In the genomic region with DNA sequence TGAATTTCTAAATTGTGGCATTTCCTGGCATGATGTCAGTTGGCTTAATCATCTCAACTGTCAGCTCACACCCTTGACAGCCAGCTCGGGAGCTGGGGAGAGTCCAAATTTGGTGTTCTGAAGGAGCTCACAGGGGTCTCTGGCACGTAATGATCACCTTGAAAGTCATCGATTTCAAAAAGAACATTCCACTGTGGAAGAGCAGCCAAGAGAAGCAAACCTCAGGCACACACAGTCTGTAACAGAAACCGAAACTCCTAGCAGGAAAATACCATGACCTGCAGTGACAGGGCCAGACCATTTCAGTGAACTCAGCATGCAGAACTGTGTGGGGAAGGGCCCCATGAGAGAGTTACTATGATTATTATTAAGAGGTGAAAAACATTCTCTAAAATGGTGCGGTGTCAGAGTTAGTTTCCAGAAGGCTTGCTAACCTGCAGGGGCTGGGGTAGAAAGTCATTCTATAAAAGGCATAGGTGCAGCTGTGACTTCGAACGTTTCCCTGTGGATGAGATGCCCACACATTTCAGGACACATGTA, we compare ENCODE assay signal across 8 cellular contexts. TPM values are rescaled to one million over a fixed set of nuclear protein-coding genes. Genes with fewer than 3 reads are reported as not detected.
DNase-seq lines count a peak whose midpoint lies in the region; ATAC-seq lines count a peak whose summit lies in the region.

No MANE protein-coding gene starts in this region.

- peak overlapping the region; percentile 65 to 95 (median 70) for H3K27ac Mint-ChIP-seq in IgD-negative memory B cell
- H3K27ac Mint-ChIP-seq in activated T-cell treated with anti-CD3 and anti-CD28 coated beads, Interleukin-2, amount 50 U/mL, for 72 hours: peak overlapping the region; percentile 100

- no peaks in the 10 kb centered on the region for H3K9me3 Mint-ChIP-seq in IgD-negative memory B cell
- H3K9me3 Mint-ChIP-seq in activated T-cell treated with anti-CD3 and anti-CD28 coated beads, Interleukin-2, amount 50 U/mL, for 72 hours: no peaks in the 10 kb centered on the region

- peak overlapping the region in 3 of 4 donors; percentile 69 to 91 (median 84) for H3K4me3 Mint-ChIP-seq in IgD-negative memory B cell
- peak overlapping the region; percentile 46 to 75 for H3K4me3 Mint-ChIP-seq in activated T-cell treated with anti-CD3 and anti-CD28 coated beads, Interleukin-2, amount 50 U/mL, for 72 hours

- ATAC-seq in GM21528 (IDR thresholded peaks at IDR 0.05; ENCODE audit: low FRiP score, unreplicated experiment): peak; percentile 73
- peak; percentile 59 to 60 for ATAC-seq in activated T-cell treated with anti-CD3 and anti-CD28 coated beads, Interleukin-2, amount 50 U/mL, for 72 hours (replicated peaks in 1 of 2)

- peak overlapping the region in 20 of 21 experiments; percentile 23 to 96 (median 79) for H3K27ac ChIP-seq in skin epidermis

- H3K27me3 Mint-ChIP-seq in IgD-negative memory B cell: no peaks in the 10 kb centered on the region
- no peaks in the 10 kb centered on the region for H3K27me3 Mint-ChIP-seq in activated T-cell treated with anti-CD3 and anti-CD28 coated beads, Interleukin-2, amount 50 U/mL, for 72 hours (ENCODE audit: low read depth)

- DNase-seq in EH (ENCODE audit: low read depth) (peak; percentile 67), globus pallidus (ENCODE audit: low spot score) (peak; percentile 29), foreskin melanocyte (no peak), KG1 (lab: John Stamatoyannopoulos, UW) (no peak)
- DNase-seq in activated T-cell treated with anti-CD3 and anti-CD28 coated beads, Interleukin-2, amount 50 U/mL, for 72 hours: peak; percentile 70

- peak overlapping the region in 1 of 7 experiments; percentile 12 for H3K4me3 ChIP-seq in skin epidermis

- H3K4me1 Mint-ChIP-seq in IgD-negative memory B cell: peaks cover 38 to 46% (median 40%) of the 10 kb centered on the region in 3 donors
- H3K4me1 Mint-ChIP-seq in activated T-cell treated with anti-CD3 and anti-CD28 coated beads, Interleukin-2, amount 50 U/mL, for 72 hours (ENCODE audit: low read depth): peaks cover 33% of the 10 kb centered on the region

- H3K36me3 Mint-ChIP-seq in IgD-negative memory B cell: no peaks in the 10 kb centered on the region
- peaks cover 0 to 3% of the 10 kb centered on the region in 2 donors for H3K36me3 Mint-ChIP-seq in activated T-cell treated with anti-CD3 and anti-CD28 coated beads, Interleukin-2, amount 50 U/mL, for 72 hours (ENCODE audit: insufficient read depth in 2 of 2)

RNA-seq across cellular contexts. Expression of a gene that starts 26.4 kb away (rescaled TPM):
- 1,101 TPM for polyA plus RNA-seq in IgD-negative memory B cell
- total RNA-seq in activated T-cell treated with anti-CD3 and anti-CD28 coated beads, Interleukin-2, amount 50 U/mL, for 72 hours: 100 to 1,000 TPM; 184 to 240 TPM

Comparison
In these comparisons a context has a peak if more than half of its experiments do, and no peak if none do; other contexts are left out.
1. DNase-seq: peak in EH (single experiment), activated T-cell treated with anti-CD3 and anti-CD28 coated beads, Interleukin-2, amount 50 U/mL, for 72 hours (2 of 2) and globus pallidus (single experiment); none in foreskin melanocyte (single experiment) and KG1 (single experiment).